1 cellular context compared by ENCODE assay signal in genomic region chr2:810397-810796, GRCh38.
TF ChIP-seq lines count a peak whose summit lies in the region.

No MANE protein-coding gene starts in this region.

TF ChIP-seq in K562, 482 proteins besides CTCF, POLR2A, EP300 and RAD21 (continued from another document and continues in another):
- no peak for TF ChIP-seq E4F1 (CRISPR knock-in tag; IDR thresholded peaks at IDR 0.05; ENCODE audit: borderline replicate concordance)
- no peak for TF ChIP-seq NONO (IDR thresholded peaks at IDR 0.05; ENCODE audit: low read depth in 2 of 2, low read length in 1 of 2)
- TF ChIP-seq SLC30A9 (CRISPR knock-in tag; IDR thresholded peaks at IDR 0.05), result no peak
- TF ChIP-seq ZNF518B (CRISPR knock-in tag; IDR thresholded peaks at IDR 0.05), result no peak
- TF ChIP-seq SOX6 (IDR thresholded peaks at IDR 0.05), result peak; percentile 59
- 0 out of 4 replicates have a peak, but pooled peaks of 1 of the 2 experiments have one; percentile 37 for TF ChIP-seq TRIM24 (IDR thresholded peaks at IDR 0.05)
- TF ChIP-seq CHD1 (IDR thresholded peaks at IDR 0.05; ENCODE audit: low read length), result no peak
- TF ChIP-seq DPF2 (IDR thresholded peaks at IDR 0.05), result peak; percentile 37; the same call in 1 of the 2 replicates
- TF ChIP-seq ZBTB26 (CRISPR knock-in tag; IDR thresholded peaks at IDR 0.05), result no peak
- TF ChIP-seq ZNF766 (CRISPR knock-in tag; conservative IDR thresholded peaks at IDR 0.05), result no peak
- TF ChIP-seq ZBTB11 (CRISPR knock-in tag; IDR thresholded peaks at IDR 0.05), result no peak
- no peak for TF ChIP-seq XRCC4 (IDR thresholded peaks at IDR 0.05; ENCODE audit: extremely low read depth, insufficient read depth, insufficient read length)
- no peak for TF ChIP-seq NBN (IDR thresholded peaks at IDR 0.05; ENCODE audit: low read depth)
- no peak for TF ChIP-seq TAF15 (IDR thresholded peaks at IDR 0.05; ENCODE audit: low read depth, low read length)
- TF ChIP-seq CTBP1 (IDR thresholded peaks at IDR 0.05; ENCODE audit: borderline replicate concordance), result peak; percentile 63; the same call in 1 of the 2 replicates
- peak; percentile 23; the same call in 1 of the 2 replicates for TF ChIP-seq PKNOX1 (IDR thresholded peaks at IDR 0.05)
- no peak for TF ChIP-seq ZNF696 (CRISPR knock-in tag; conservative IDR thresholded peaks at IDR 0.05)
- TF ChIP-seq ZNF740 (CRISPR knock-in tag; IDR thresholded peaks at IDR 0.05), result no peak
- TF ChIP-seq ZNF740 (tag; IDR thresholded peaks at IDR 0.05), result no peak
- TF ChIP-seq MGA (IDR thresholded peaks at IDR 0.05), result peak; percentile 67
- TF ChIP-seq TEAD4 (IDR thresholded peaks at IDR 0.05; ENCODE audit: low read length), result peak; percentile 62
- TF ChIP-seq TEAD4 (CRISPR knock-in tag; IDR thresholded peaks at IDR 0.05; ENCODE audit: borderline replicate concordance), result no peak
- peak; percentile 52; the same call in 1 of the 2 replicates for TF ChIP-seq RAD51 (IDR thresholded peaks at IDR 0.05; ENCODE audit: borderline replicate concordance, low read depth)
- TF ChIP-seq NFATC3 (IDR thresholded peaks at IDR 0.05), result no peak
- no peak for TF ChIP-seq MAX (CRISPR knock-in tag; IDR thresholded peaks at IDR 0.05)
- TF ChIP-seq CBFA2T2 (conservative IDR thresholded peaks at IDR 0.05), result peak; percentile 75
- TF ChIP-seq BHLHE40 (IDR thresholded peaks at IDR 0.05; ENCODE audit: low read length), result peak; percentile 70; the same call in 1 of the 2 replicates
- 0 out of 2 replicates have a peak, but pooled peaks have one; percentile 17 for TF ChIP-seq NFIC (IDR thresholded peaks at IDR 0.05)
- peak; percentile 55 for TF ChIP-seq MEIS2 (IDR thresholded peaks at IDR 0.05; ENCODE audit: partially characterized antibody)
